10 cellular contexts compared by ENCODE assay signal in the genomic region with DNA sequence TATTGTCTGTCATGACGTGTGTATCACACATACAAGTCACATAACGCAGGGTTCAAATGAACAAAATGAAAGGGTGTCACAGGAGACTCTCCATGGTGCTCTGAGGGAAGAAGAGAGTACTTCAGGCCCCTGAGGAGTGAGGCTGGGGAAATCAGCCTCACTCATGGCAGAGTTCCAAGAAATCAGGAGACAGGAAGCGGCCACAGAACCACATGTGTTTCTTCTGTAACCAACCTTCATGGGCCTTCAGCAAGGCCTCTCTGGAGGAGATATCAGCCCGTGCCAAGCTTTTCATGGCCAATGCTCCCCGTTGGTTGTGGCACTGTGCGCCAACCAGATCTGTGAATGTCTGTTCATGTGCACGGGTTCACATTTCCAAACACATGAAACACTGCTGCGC.
A peak's percentile ranks its signal among the peaks of the same experiment; 100 is the strongest.
DNase-seq lines count a peak whose midpoint lies in the region; ATAC-seq and TF ChIP-seq lines count a peak whose summit lies in the region.
"Had no signal": no experiment of that assay in that cellular context is flagged by ENCODE, and none has a peak within 500 bp of the region (broad histone marks: within the 10 kb centered on the region; RNA-seq: fewer than 3 reads in every experiment).

No MANE protein-coding gene starts in this region.

- H3K4me3 ChIP-seq in brain microvascular endothelial cell (ENCODE audit: low read depth, low read length) (no peak overlapping the region), retinal pigment epithelial cell (ENCODE audit: low read length) (no peak overlapping the region), WERI-Rb-1 (ENCODE audit: low read depth, low read length) (no peak overlapping the region), gastroesophageal sphincter (no peak overlapping the region)
- H3K4me3 ChIP-seq: psoas muscle had no signal

- WGBS in gastroesophageal sphincter (ENCODE audit: low coverage in 1 of 2), 2 donors, result 38 to 46% methylated on average over 3 to 5 of the region's 8 CpGs

- H3K27me3 Mint-ChIP-seq in activated CD8-positive, alpha-beta memory T cell treated with anti-CD3 and anti-CD28 coated beads, Interleukin-2, amount 10 ng/mL, durations not matched to agents 7 days and 5 days, result peaks cover 9% of the 10 kb centered on the region

- H3K9me3 ChIP-seq in WERI-Rb-1 (ENCODE audit: severe bottlenecking), result peaks cover 12% of the 10 kb centered on the region
- H3K9me3 ChIP-seq in gastroesophageal sphincter, result peaks cover 0 to 18% (median 0%) of the 10 kb centered on the region in 3 donors
- H3K9me3 ChIP-seq: psoas muscle had no signal

- H3K4me1 ChIP-seq in gastroesophageal sphincter, result no peaks in the 10 kb centered on the region

- in situ Hi-C loops in brain microvascular endothelial cell (cut with HindIII; ENCODE audit: low pct_ligation_motif_present, low sequenced_read_pairs), result no loop called here

- H3K36me3 ChIP-seq in brain microvascular endothelial cell (replicated peaks) (no peaks in the 10 kb centered on the region), WERI-Rb-1 (no peaks in the 10 kb centered on the region), gastroesophageal sphincter (no peaks in the 10 kb centered on the region)

- peak; percentile 70 for DNase-seq in activated CD8-positive, alpha-beta memory T cell treated with anti-CD3 and anti-CD28 coated beads, Interleukin-2, amount 10 ng/mL, durations not matched to agents 7 days and 5 days
- no peak for DNase-seq in activated CD8-positive, alpha-beta memory T cell treated with anti-CD3 and anti-CD28 coated beads for 24 hours
- peak; percentile 73 for DNase-seq in NCI-H2029 treated with DMSO at 0.1 percent for 48 hours (lab: John Stamatoyannopoulos, UW)
- peak; percentile 28 for DNase-seq in brain microvascular endothelial cell
- DNase-seq in retinal pigment epithelial cell (ENCODE audit: low read depth), result peak; percentile 5
- DNase-seq in WERI-Rb-1, result no peak
- DNase-seq: psoas muscle had no signal

- H3K27ac Mint-ChIP-seq in activated CD8-positive, alpha-beta memory T cell treated with anti-CD3 and anti-CD28 coated beads, Interleukin-2, amount 10 ng/mL, durations not matched to agents 7 days and 5 days, result no peak overlapping the region

- no peak for TF ChIP-seq EP300 in gastroesophageal sphincter (IDR thresholded peaks at IDR 0.05)

- no peak overlapping the region for H3K27ac ChIP-seq in brain microvascular endothelial cell
- H3K27ac ChIP-seq in WERI-Rb-1, result no peak overlapping the region
- no peak overlapping the region for H3K27ac ChIP-seq in gastroesophageal sphincter
- H3K27ac ChIP-seq: psoas muscle, RWPE1 had no signal

- H3K4me1 Mint-ChIP-seq in activated CD8-positive, alpha-beta memory T cell treated with anti-CD3 and anti-CD28 coated beads, Interleukin-2, amount 10 ng/mL, durations not matched to agents 7 days and 5 days, result peaks cover 16% of the 10 kb centered on the region

- no peaks in the 10 kb centered on the region for H3K27me3 ChIP-seq in brain microvascular endothelial cell (replicated peaks)
- no peaks in the 10 kb centered on the region for H3K27me3 ChIP-seq in WERI-Rb-1 (ENCODE audit: insufficient read depth, low read depth, severe bottlenecking)
- no peaks in the 10 kb centered on the region for H3K27me3 ChIP-seq in gastroesophageal sphincter

- H3K36me3 Mint-ChIP-seq in activated CD8-positive, alpha-beta memory T cell treated with anti-CD3 and anti-CD28 coated beads, Interleukin-2, amount 10 ng/mL, durations not matched to agents 7 days and 5 days, result peaks cover 17% of the 10 kb centered on the region

- TF ChIP-seq POLR2A in gastroesophageal sphincter (IDR thresholded peaks at IDR 0.05), result no peak

- no peak overlapping the region for H3K4me3 Mint-ChIP-seq in activated CD8-positive, alpha-beta memory T cell treated with anti-CD3 and anti-CD28 coated beads, Interleukin-2, amount 10 ng/mL, durations not matched to agents 7 days and 5 days

- TF ChIP-seq CTCF in brain microvascular endothelial cell (IDR thresholded peaks at IDR 0.05; ENCODE audit: low read depth, low read length, missing control alignments) (no peak), retinal pigment epithelial cell (conservative IDR thresholded peaks at IDR 0.05; ENCODE audit: low read depth, low read length) (no peak), WERI-Rb-1 (IDR thresholded peaks at IDR 0.05; ENCODE audit: low read depth, low read length) (no peak), gastroesophageal sphincter (IDR thresholded peaks at IDR 0.05) (no peak)

- CTCF ChIA-PET in activated CD8-positive, alpha-beta memory T cell treated with anti-CD3 and anti-CD28 coated beads, Interleukin-2, amount 10 ng/mL, durations not matched to agents 7 days and 5 days (lab: Charles Lee), result no interaction called here

- H3K9me3 Mint-ChIP-seq in activated CD8-positive, alpha-beta memory T cell treated with anti-CD3 and anti-CD28 coated beads, Interleukin-2, amount 10 ng/mL, durations not matched to agents 7 days and 5 days (ENCODE audit: low read depth), result peaks cover 17% of the 10 kb centered on the region

- ATAC-seq in activated CD8-positive, alpha-beta memory T cell treated with anti-CD3 and anti-CD28 coated beads, Interleukin-2, amount 10 ng/mL, durations not matched to agents 7 days and 5 days, result peak; percentile 53
- ATAC-seq in gastroesophageal sphincter, result no peak
- no peak for ATAC-seq in GM18520 (IDR thresholded peaks at IDR 0.05; ENCODE audit: unreplicated experiment)
- ATAC-seq: psoas muscle had no signal

Comparison
In these comparisons a context has a peak if more than half of its experiments do, and no peak if none do; other contexts are left out.
1. DNase-seq: peak in activated CD8-positive, alpha-beta memory T cell treated with anti-CD3 and anti-CD28 coated beads, Interleukin-2, amount 10 ng/mL, durations not matched to agents 7 days and 5 days (single experiment), NCI-H2029 treated with DMSO at 0.1 percent for 48 hours (single experiment), brain microvascular endothelial cell (single experiment) and retinal pigment epithelial cell (single experiment); none in activated CD8-positive, alpha-beta memory T cell treated with anti-CD3 and anti-CD28 coated beads for 24 hours (single experiment) and WERI-Rb-1 (single experiment).